ENCODE assay signal across 8 cellular contexts in the genomic region with DNA sequence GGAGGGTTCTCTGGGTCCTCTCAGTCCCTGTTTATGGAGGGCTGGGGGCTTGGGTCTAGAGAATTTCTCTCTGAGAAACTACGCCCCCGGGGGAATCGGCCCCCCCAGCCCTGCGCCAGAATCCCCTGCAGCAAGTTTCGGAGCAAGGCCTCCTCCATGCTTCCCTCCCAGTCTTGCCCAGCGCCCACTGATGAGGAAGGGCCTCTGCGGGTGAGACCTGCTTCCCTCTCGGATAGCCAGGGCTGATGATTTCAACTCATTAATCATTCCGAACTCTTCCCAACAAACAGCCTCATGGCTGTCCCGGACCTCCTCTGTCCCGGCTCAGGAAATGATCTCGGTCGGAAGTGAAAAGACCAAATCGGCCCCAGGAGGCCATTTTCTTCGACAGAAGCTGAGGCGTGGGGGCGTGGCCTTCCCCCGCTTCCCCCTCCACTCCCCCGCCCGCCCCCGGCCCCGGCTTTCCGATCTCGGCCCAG. TPM values are rescaled to one million over a fixed set of nuclear protein-coding genes. Genes with fewer than 3 reads are reported as not detected.
A peak's percentile ranks its signal among the peaks of the same experiment; 100 is the strongest.
DNase-seq lines count a peak whose midpoint lies in the region; ATAC-seq and TF ChIP-seq lines count a peak whose summit lies in the region.

No MANE protein-coding gene starts in this region.

- peaks cover 43% of the 10 kb centered on the region for H3K4me1 Mint-ChIP-seq in activated naive CD8-positive, alpha-beta T cell (ENCODE audit: low read depth)

- peaks cover 13 to 56% (median 53%) of the 10 kb centered on the region in 9 donors for H3K4me1 ChIP-seq in heart right ventricle

- H3K4me3 ChIP-seq in heart right ventricle (peak overlapping the region; percentile 60 to 97 (median 74)), retinal pigment epithelial cell (ENCODE audit: low read length) (peak overlapping the region; percentile 62)

- peaks cover 4% of the 10 kb centered on the region for H3K36me3 Mint-ChIP-seq in activated naive CD8-positive, alpha-beta T cell

- H3K27me3 Mint-ChIP-seq in activated naive CD8-positive, alpha-beta T cell = no peaks in the 10 kb centered on the region

- DNase-seq in COR-L47 (lab: John Stamatoyannopoulos, UW) (peak; percentile 83), GM19238 (ENCODE audit: insufficient read length, low spot score) (peak; percentile 60), NCI-H226 (peak; percentile 55), heart right ventricle (peak; percentile 54 to 87), retinal pigment epithelial cell (ENCODE audit: low read depth) (no peak), H4 (ENCODE audit: low spot score) (no peak)
- no peak for DNase-seq in activated CD8-positive, alpha-beta memory T cell treated with anti-CD3 and anti-CD28 coated beads, Interleukin-2, amount 50 U/mL, for 4 hours

- 2 to 3% methylated on average over 24 of the region's 24 CpGs for WGBS in heart right ventricle, 2 donors

- no peaks in the 10 kb centered on the region for H3K27me3 ChIP-seq in heart right ventricle

- peak overlapping the region; percentile 92 to 99 (median 98) for H3K27ac ChIP-seq in heart right ventricle

- no peaks in the 10 kb centered on the region for H3K9me3 ChIP-seq in heart right ventricle

- ATAC-seq in heart right ventricle = peak; percentile 2 to 29 (median 10)

- H3K4me3 Mint-ChIP-seq in activated naive CD8-positive, alpha-beta T cell = peak overlapping the region; percentile 94

- H3K27ac Mint-ChIP-seq in activated naive CD8-positive, alpha-beta T cell = peak overlapping the region; percentile 100

- intact Hi-C loops in heart right ventricle (cut with DNase I) = loop anchor here in 1 of 10 donors (10.0 kb wide), 1 partner anchor 168 kb away; the partner anchor contains the start of gene MAP3K14

- H3K36me3 ChIP-seq in heart right ventricle = no peaks in the 10 kb centered on the region

- TF ChIP-seq CTCF in heart right ventricle (IDR thresholded peaks at IDR 0.05) (no peak), retinal pigment epithelial cell (conservative IDR thresholded peaks at IDR 0.05; ENCODE audit: low read depth, low read length) (no peak)

- no peaks in the 10 kb centered on the region for H3K9me3 Mint-ChIP-seq in activated naive CD8-positive, alpha-beta T cell (ENCODE audit: low read depth)

RNA-seq across cellular contexts. Expression of gene HEXIM1, which starts 1.1 kb away (rescaled TPM):
- total RNA-seq in heart right ventricle = 10 to 100 TPM; 17.0 to 37.4 (median 20.1) TPM
- polyA plus RNA-seq in heart right ventricle = 10 to 100 TPM in 1 of 2 donors, 1 to 10 TPM in 1; 8.4 to 11.0 TPM
- 4.9 and 6.5 TPM in 2 replicates for total RNA-seq in H4 (2014; rRNA removed; shearing (Covaris generic))

RNA-seq across cellular contexts. Expression of gene ACBD4, which starts 11.7 kb away (rescaled TPM):
- total RNA-seq in heart right ventricle = 1 to 10 TPM; 6.1 to 9.7 (median 7.3) TPM
- polyA plus RNA-seq in heart right ventricle = 10 to 100 TPM in 1 of 2 donors, 1 to 10 TPM in 1; 4.2 to 16.7 TPM
- 2.1 and 2.6 TPM in 2 replicates for total RNA-seq in H4 (2014; rRNA removed; shearing (Covaris generic))

RNA-seq across cellular contexts. Expression of gene HEXIM2, which starts 14.5 kb away (rescaled TPM):
- 10 to 100 TPM in 1 of 10 donors, 1 to 10 TPM in 9; 4.6 to 10.3 (median 6.3) TPM for total RNA-seq in heart right ventricle
- polyA plus RNA-seq in heart right ventricle = 1 to 10 TPM; 3.0 to 6.4 TPM
- total RNA-seq in H4 (2014; rRNA removed; shearing (Covaris generic)) = 5.8 and 10.7 TPM in 2 replicates

RNA-seq across cellular contexts. Expression of gene PLCD3, which starts 14.8 kb away (rescaled TPM):
- total RNA-seq in heart right ventricle = 100 to 1,000 TPM in 9 of 10 donors, 10 to 100 TPM in 1; 87.2 to 188 (median 115) TPM
- polyA plus RNA-seq in heart right ventricle = 10 to 100 TPM; 44.6 to 72.3 TPM
- 21.0 and 157 TPM in 2 replicates for total RNA-seq in H4 (2014; rRNA removed; shearing (Covaris generic))

Comparison
In these comparisons a context has a peak if more than half of its experiments do, and no peak if none do; other contexts are left out.
1. DNase-seq: peak in COR-L47 (single experiment), GM19238 (single experiment), NCI-H226 (single experiment) and heart right ventricle (2 of 2); none in retinal pigment epithelial cell (single experiment), activated CD8-positive, alpha-beta memory T cell treated with anti-CD3 and anti-CD28 coated beads, Interleukin-2, amount 50 U/mL, for 4 hours (single experiment) and H4 (single experiment).